Comparison of ENCODE assay signal across 24 cellular contexts in genomic region chr5:120527251-120527650, GRCh38.
"Had no signal": no experiment of that assay in that cellular context is flagged by ENCODE, and none has a peak within 500 bp of the region (broad histone marks: within the 10 kb centered on the region; RNA-seq: fewer than 3 reads in every experiment).

No MANE protein-coding gene starts in this region.

- H3K4me3 ChIP-seq: esophagus muscularis mucosa, gastrocnemius medialis, left ventricle myocardium inferior, lower lobe of right lung, right atrium auricular region, sigmoid colon, suprapubic skin, thyroid gland, uterus had no signal

- H3K27ac Mint-ChIP-seq: dendritic cell treated with granulocyte-macrophage colony-stimulating factor and Interleukin-4, amounts not matched to agents 40 ng/mL and 50 ng/mL, for 4 days; effector memory CD8-positive, alpha-beta T cell; immature natural killer cell; memory B cell; mesothelial cell of epicardium; naive B cell; nephron; stimulated activated effector memory CD8-positive, alpha-beta T cell treated with anti-CD3 and anti-CD28 coated beads, Interleukin-12 subunit alpha, Interleukin-12 subunit beta, amount 100 ng/mL, for 72 hours; type B pancreatic cell had no signal

- H3K4me1 ChIP-seq: esophagus muscularis mucosa, lower lobe of right lung, right atrium auricular region, sigmoid colon, suprapubic skin, thyroid gland had no signal

- H3K9me3 Mint-ChIP-seq: dendritic cell treated with granulocyte-macrophage colony-stimulating factor and Interleukin-4, amounts not matched to agents 40 ng/mL and 50 ng/mL, for 4 days; memory B cell; mesothelial cell of epicardium; naive B cell; nephron; type B pancreatic cell had no signal

- H3K27me3 Mint-ChIP-seq: dendritic cell treated with granulocyte-macrophage colony-stimulating factor and Interleukin-4, amounts not matched to agents 40 ng/mL and 50 ng/mL, for 4 days; effector memory CD8-positive, alpha-beta T cell; naive B cell; type B pancreatic cell had no signal

- H3K36me3 Mint-ChIP-seq: immature natural killer cell; memory B cell; mesothelial cell of epicardium; naive B cell; stimulated activated effector memory CD8-positive, alpha-beta T cell treated with anti-CD3 and anti-CD28 coated beads, Interleukin-12 subunit alpha, Interleukin-12 subunit beta, amount 100 ng/mL, for 72 hours; type B pancreatic cell had no signal

- H3K4me3 Mint-ChIP-seq: dendritic cell treated with granulocyte-macrophage colony-stimulating factor and Interleukin-4, amounts not matched to agents 40 ng/mL and 50 ng/mL, for 4 days; effector memory CD8-positive, alpha-beta T cell; immature natural killer cell; memory B cell; mesothelial cell of epicardium; naive B cell; nephron; stimulated activated effector memory CD8-positive, alpha-beta T cell treated with anti-CD3 and anti-CD28 coated beads, Interleukin-12 subunit alpha, Interleukin-12 subunit beta, amount 100 ng/mL, for 72 hours; type B pancreatic cell had no signal

- ATAC-seq: effector memory CD8-positive, alpha-beta T cell; gastrocnemius medialis; left cardiac atrium; lower lobe of right lung; stimulated activated effector memory CD8-positive, alpha-beta T cell treated with anti-CD3 and anti-CD28 coated beads, Interleukin-12 subunit alpha, Interleukin-12 subunit beta, amount 100 ng/mL, for 72 hours; stimulated activated naive CD8-positive, alpha-beta T cell treated with anti-CD3 and anti-CD28 coated beads, Interleukin-15, Interleukin-2, amounts not matched to agents 100 U/mL and 50 U/mL, for 24 hours had no signal

- H3K36me3 ChIP-seq: esophagus muscularis mucosa, gastrocnemius medialis, left ventricle myocardium inferior, lower lobe of right lung, right atrium auricular region, sigmoid colon, suprapubic skin, thyroid gland, uterus had no signal

- DNase-seq: effector memory CD8-positive, alpha-beta T cell; gastrocnemius medialis; immature natural killer cell; kidney; left cardiac atrium; left ventricle myocardium inferior; lower lobe of right lung; naive B cell; sigmoid colon; small intestine; stimulated activated CD4-positive, alpha-beta T cell treated with anti-CD3 and anti-CD28 coated beads, Interleukin-2, amount 100 ng/mL, for 48 hours; stimulated activated CD8-positive, alpha-beta memory T cell treated with anti-CD3 and anti-CD28 coated beads, Interleukin-4, amount 100 ng/mL, for 48 hours; stimulated activated naive CD8-positive, alpha-beta T cell treated with anti-CD3 and anti-CD28 coated beads, Interleukin-15, Interleukin-2, amounts not matched to agents 100 U/mL and 50 U/mL, for 24 hours; thyroid gland; uterus had no signal

- H3K4me1 Mint-ChIP-seq: immature natural killer cell; memory B cell; mesothelial cell of epicardium; naive B cell; stimulated activated effector memory CD8-positive, alpha-beta T cell treated with anti-CD3 and anti-CD28 coated beads, Interleukin-12 subunit alpha, Interleukin-12 subunit beta, amount 100 ng/mL, for 72 hours had no signal

- H3K27me3 ChIP-seq: esophagus muscularis mucosa, gastrocnemius medialis, right atrium auricular region, sigmoid colon, suprapubic skin, thyroid gland, uterus had no signal

- H3K9me3 ChIP-seq: esophagus muscularis mucosa, gastrocnemius medialis, left ventricle myocardium inferior, lower lobe of right lung, right atrium auricular region, sigmoid colon, suprapubic skin, thyroid gland, uterus had no signal
